In genomic region chr7:99927536-99927935, GRCh38 we compare ENCODE assay signal across 1 cellular context.
TF ChIP-seq lines count a peak whose summit lies in the region.

No MANE protein-coding gene starts in this region.

TF ChIP-seq in WTC11, 78 proteins besides CTCF, POLR2A, EP300 and RAD21 (continued from another document):
- TF ChIP-seq, protein P1, sequence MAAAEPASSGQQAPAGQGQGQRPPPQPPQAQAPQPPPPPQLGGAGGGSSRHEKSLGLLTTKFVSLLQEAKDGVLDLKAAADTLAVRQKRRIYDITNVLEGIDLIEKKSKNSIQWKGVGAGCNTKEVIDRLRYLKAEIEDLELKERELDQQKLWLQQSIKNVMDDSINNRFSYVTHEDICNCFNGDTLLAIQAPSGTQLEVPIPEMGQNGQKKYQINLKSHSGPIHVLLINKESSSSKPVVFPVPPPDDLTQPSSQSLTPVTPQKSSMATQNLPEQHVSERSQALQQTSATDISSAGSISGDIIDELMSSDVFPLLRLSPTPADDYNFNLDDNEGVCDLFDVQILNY (CRISPR knock-in tag; IDR thresholded peaks at IDR 0.05) = no peak
- no peak for TF ChIP-seq GABPB1 (CRISPR knock-in tag; IDR thresholded peaks at IDR 0.05)
- TF ChIP-seq, protein P2, sequence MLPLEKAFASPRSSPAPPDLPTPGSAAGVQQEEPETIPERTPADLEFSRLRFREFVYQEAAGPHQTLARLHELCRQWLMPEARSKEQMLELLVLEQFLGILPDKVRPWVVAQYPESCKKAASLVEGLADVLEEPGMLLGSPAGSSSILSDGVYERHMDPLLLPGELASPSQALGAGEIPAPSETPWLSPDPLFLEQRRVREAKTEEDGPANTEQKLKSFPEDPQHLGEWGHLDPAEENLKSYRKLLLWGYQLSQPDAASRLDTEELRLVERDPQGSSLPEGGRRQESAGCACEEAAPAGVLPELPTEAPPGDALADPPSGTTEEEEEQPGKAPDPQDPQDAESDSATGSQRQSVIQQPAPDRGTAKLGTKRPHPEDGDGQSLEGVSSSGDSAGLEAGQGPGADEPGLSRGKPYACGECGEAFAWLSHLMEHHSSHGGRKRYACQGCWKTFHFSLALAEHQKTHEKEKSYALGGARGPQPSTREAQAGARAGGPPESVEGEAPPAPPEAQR (CRISPR knock-in tag; IDR thresholded peaks at IDR 0.05) = no peak
- no peak for TF ChIP-seq ZBTB21 (CRISPR knock-in tag; IDR thresholded peaks at IDR 0.05; ENCODE audit: borderline replicate concordance)
- no peak for TF ChIP-seq EMX1 (CRISPR knock-in tag; IDR thresholded peaks at IDR 0.05)
- no peak for TF ChIP-seq MAX (CRISPR knock-in tag; IDR thresholded peaks at IDR 0.05)
- no peak for TF ChIP-seq GRHL2 (CRISPR knock-in tag; IDR thresholded peaks at IDR 0.05; ENCODE audit: insufficient replicate concordance, severe bottlenecking)
- TF ChIP-seq, protein P3, sequence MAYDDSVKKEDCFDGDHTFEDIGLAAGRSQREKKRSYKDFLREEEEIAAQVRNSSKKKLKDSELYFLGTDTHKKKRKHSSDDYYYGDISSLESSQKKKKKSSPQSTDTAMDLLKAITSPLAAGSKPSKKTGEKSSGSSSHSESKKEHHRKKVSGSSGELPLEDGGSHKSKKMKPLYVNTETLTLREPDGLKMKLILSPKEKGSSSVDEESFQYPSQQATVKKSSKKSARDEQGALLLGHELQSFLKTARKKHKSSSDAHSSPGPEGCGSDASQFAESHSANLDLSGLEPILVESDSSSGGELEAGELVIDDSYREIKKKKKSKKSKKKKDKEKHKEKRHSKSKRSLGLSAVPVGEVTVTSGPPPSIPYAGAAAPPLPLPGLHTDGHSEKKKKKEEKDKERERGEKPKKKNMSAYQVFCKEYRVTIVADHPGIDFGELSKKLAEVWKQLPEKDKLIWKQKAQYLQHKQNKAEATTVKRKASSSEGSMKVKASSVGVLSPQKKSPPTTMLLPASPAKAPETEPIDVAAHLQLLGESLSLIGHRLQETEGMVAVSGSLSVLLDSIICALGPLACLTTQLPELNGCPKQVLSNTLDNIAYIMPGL (CRISPR knock-in tag; IDR thresholded peaks at IDR 0.05) = no peak
- TF ChIP-seq ZNF416 (CRISPR knock-in tag; IDR thresholded peaks at IDR 0.05) = no peak
- TF ChIP-seq, protein P4, sequence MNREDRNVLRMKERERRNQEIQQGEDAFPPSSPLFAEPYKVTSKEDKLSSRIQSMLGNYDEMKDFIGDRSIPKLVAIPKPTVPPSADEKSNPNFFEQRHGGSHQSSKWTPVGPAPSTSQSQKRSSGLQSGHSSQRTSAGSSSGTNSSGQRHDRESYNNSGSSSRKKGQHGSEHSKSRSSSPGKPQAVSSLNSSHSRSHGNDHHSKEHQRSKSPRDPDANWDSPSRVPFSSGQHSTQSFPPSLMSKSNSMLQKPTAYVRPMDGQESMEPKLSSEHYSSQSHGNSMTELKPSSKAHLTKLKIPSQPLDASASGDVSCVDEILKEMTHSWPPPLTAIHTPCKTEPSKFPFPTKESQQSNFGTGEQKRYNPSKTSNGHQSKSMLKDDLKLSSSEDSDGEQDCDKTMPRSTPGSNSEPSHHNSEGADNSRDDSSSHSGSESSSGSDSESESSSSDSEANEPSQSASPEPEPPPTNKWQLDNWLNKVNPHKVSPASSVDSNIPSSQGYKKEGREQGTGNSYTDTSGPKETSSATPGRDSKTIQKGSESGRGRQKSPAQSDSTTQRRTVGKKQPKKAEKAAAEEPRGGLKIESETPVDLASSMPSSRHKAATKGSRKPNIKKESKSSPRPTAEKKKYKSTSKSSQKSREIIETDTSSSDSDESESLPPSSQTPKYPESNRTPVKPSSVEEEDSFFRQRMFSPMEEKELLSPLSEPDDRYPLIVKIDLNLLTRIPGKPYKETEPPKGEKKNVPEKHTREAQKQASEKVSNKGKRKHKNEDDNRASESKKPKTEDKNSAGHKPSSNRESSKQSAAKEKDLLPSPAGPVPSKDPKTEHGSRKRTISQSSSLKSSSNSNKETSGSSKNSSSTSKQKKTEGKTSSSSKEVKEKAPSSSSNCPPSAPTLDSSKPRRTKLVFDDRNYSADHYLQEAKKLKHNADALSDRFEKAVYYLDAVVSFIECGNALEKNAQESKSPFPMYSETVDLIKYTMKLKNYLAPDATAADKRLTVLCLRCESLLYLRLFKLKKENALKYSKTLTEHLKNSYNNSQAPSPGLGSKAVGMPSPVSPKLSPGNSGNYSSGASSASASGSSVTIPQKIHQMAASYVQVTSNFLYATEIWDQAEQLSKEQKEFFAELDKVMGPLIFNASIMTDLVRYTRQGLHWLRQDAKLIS (CRISPR knock-in tag; IDR thresholded peaks at IDR 0.05; ENCODE audit: borderline replicate concordance) = no peak
- no peak for TF ChIP-seq TEAD4 (CRISPR knock-in tag; IDR thresholded peaks at IDR 0.05)
- TF ChIP-seq, protein P5, sequence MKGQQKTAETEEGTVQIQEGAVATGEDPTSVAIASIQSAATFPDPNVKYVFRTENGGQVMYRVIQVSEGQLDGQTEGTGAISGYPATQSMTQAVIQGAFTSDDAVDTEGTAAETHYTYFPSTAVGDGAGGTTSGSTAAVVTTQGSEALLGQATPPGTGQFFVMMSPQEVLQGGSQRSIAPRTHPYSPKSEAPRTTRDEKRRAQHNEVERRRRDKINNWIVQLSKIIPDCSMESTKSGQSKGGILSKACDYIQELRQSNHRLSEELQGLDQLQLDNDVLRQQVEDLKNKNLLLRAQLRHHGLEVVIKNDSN (CRISPR knock-in tag; IDR thresholded peaks at IDR 0.05) = no peak
